23 cellular contexts compared by ENCODE assay signal in the genomic region with DNA sequence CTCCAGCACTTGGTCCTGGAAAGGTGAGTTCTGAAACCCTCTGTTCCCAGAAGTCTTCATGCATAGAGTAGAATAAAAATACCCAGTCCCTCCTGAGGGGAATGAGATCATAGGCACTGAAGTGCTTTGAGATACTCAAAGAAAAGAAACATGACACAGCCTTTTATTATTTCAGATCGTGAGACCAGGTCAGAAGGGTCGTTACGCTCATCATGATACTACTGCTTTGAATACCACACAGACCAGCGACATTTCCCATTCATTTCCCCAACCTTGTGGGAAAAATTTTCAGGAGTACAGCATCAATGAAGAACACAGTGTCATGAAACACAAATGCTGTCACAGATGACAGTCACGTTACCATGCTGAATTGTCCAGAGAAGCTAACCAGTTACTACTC. TPM values are rescaled to one million over a fixed set of nuclear protein-coding genes. Genes with fewer than 3 reads are reported as not detected.
A peak's percentile ranks its signal among the peaks of the same experiment; 100 is the strongest.
DNase-seq lines count a peak whose midpoint lies in the region; TF ChIP-seq lines count a peak whose summit lies in the region.
"Had no signal": no experiment of that assay in that cellular context is flagged by ENCODE, and none has a peak within 500 bp of the region (broad histone marks: within the 10 kb centered on the region; RNA-seq: fewer than 3 reads in every experiment).

No MANE protein-coding gene starts in this region.

- DNase-seq in CD14-positive monocyte (ENCODE audit: low spot score) (no peak), ELR (ENCODE audit: low read depth) (peak; percentile 20), colonic mucosa (peak; percentile 5), kidney tubule cell (ENCODE audit: low spot score) (peak; percentile 35), HPDE6-E6E7 (ENCODE audit: extremely low spot score) (no peak), nephron progenitor cell (no peak), SHP77 treated with DMSO at 0.1 percent for 48 hours (lab: John Stamatoyannopoulos, UW) (no peak)
- DNase-seq: CD4-positive, alpha-beta memory T cell; COR-L47; GF-D8; KBM-7; MM.1S; NCI-H2029; NCI-H446; NCI-H524 treated with DMSO at 0.1 percent for 48 hours; NCI-H774; NK-92 treated with Interleukin-12 subunit alpha and Interleukin-12 subunit beta, amount 100 ng/mL, for 24 hours; PC-3 had no signal

- no peak overlapping the region for H3K9ac ChIP-seq in colonic mucosa (ENCODE audit: low read depth in 2 of 2, low read length in 2 of 2)
- H3K9ac ChIP-seq: BLaER1 treated with 17β-estradiol and CSF1 and Interleukin-3, amounts not matched to agents 10 nM and 100 nM had no signal

- no peaks in the 10 kb centered on the region for H3K27me3 ChIP-seq in colonic mucosa
- H3K27me3 ChIP-seq: BLaER1 treated with 17β-estradiol and CSF1 and Interleukin-3, amounts not matched to agents 10 nM and 100 nM had no signal

- H3K27me3 Mint-ChIP-seq in CD14-positive monocyte (ENCODE audit: low read depth in 3 of 3), result peaks cover 1 to 2% (median 1%) of the 10 kb centered on the region in 3 donors
- peaks cover 28% of the 10 kb centered on the region for H3K27me3 Mint-ChIP-seq in nephron progenitor cell (ENCODE audit: low read depth, poor library complexity)

- H3K27ac Mint-ChIP-seq in CD14-positive monocyte (peak overlapping the region in 4 of 7 donors; percentile 35 to 57 (median 41)), nephron progenitor cell (no peak overlapping the region)
- H3K27ac Mint-ChIP-seq: CD4-positive, alpha-beta memory T cell had no signal

- no peak overlapping the region for H3K4me3 ChIP-seq in colonic mucosa
- H3K4me3 ChIP-seq: A549; BLaER1 treated with 17β-estradiol and CSF1 and Interleukin-3, amounts not matched to agents 10 nM and 100 nM; SJSA1 had no signal

- peaks cover 9% of the 10 kb centered on the region for H3K4me1 ChIP-seq in colonic mucosa
- H3K4me1 ChIP-seq: A549, SJSA1 had no signal

- H3K9me3 Mint-ChIP-seq in CD14-positive monocyte (peaks cover 0 to 2% (median 0%) of the 10 kb centered on the region in 7 donors), nephron progenitor cell (no peaks in the 10 kb centered on the region)
- H3K9me3 Mint-ChIP-seq: CD4-positive, alpha-beta memory T cell had no signal

- no peaks in the 10 kb centered on the region for H3K36me3 ChIP-seq in colonic mucosa
- H3K36me3 ChIP-seq: BLaER1 treated with 17β-estradiol and CSF1 and Interleukin-3, amounts not matched to agents 10 nM and 100 nM; SJSA1 had no signal

- no peak overlapping the region for H3K27ac ChIP-seq in colonic mucosa
- H3K27ac ChIP-seq: A549, SJSA1 had no signal

- TF ChIP-seq CTCF in CD14-positive monocyte (IDR thresholded peaks at IDR 0.05), result no peak
- no peak for TF ChIP-seq CTCF in colonic mucosa (IDR thresholded peaks at IDR 0.05)
- no peak for TF ChIP-seq CTCF in nephron progenitor cell (IDR thresholded peaks at IDR 0.05)

- no peaks in the 10 kb centered on the region for H3K36me3 Mint-ChIP-seq in CD14-positive monocyte
- no peaks in the 10 kb centered on the region for H3K36me3 Mint-ChIP-seq in nephron progenitor cell (ENCODE audit: low read depth)
- H3K36me3 Mint-ChIP-seq: CD4-positive, alpha-beta memory T cell had no signal

- H3K4me3 Mint-ChIP-seq in CD14-positive monocyte (no peak overlapping the region), nephron progenitor cell (no peak overlapping the region)
- H3K4me3 Mint-ChIP-seq: CD4-positive, alpha-beta memory T cell had no signal

- no peaks in the 10 kb centered on the region for H3K9me3 ChIP-seq in colonic mucosa
- H3K9me3 ChIP-seq: A549; BLaER1 treated with 17β-estradiol and CSF1 and Interleukin-3, amounts not matched to agents 10 nM and 100 nM; SJSA1 had no signal

- intact Hi-C loops in CD14-positive monocyte (cut with micrococcal nuclease), result no loop called here
- intact Hi-C loops in colonic mucosa (cut with DNase I), result loop anchor here (10.0 kb wide), 1 partner anchor 267 kb away; no protein-coding TSS in a partner anchor

- peaks cover 77% of the 10 kb centered on the region for H3K4me1 Mint-ChIP-seq in CD14-positive monocyte
- peaks cover 15% of the 10 kb centered on the region for H3K4me1 Mint-ChIP-seq in nephron progenitor cell

RNA-seq across cellular contexts. Expression of a gene that starts 15.0 kb away (rescaled TPM):
- under 1 TPM in 1 of 2 donors, not detected in 1; 0.16 TPM for polyA plus RNA-seq in CD14-positive monocyte
- total RNA-seq in colonic mucosa, result 100 to 1,000 TPM in 1 of 2 donors, 10 to 100 TPM in 1; 76.8 to 110 TPM
- total RNA-seq: CD4-positive, alpha-beta memory T cell; H1; PC-3; Right ventricle myocardium inferior; SJSA1 had no signal
- polyA plus RNA-seq: CD4-positive, alpha-beta memory T cell; H1 had no signal

RNA-seq across cellular contexts. Expression of a gene that starts 29.2 kb away (rescaled TPM):
- polyA plus RNA-seq in CD14-positive monocyte, result 100 to 1,000 TPM in 1 of 2 donors, 10 to 100 TPM in 1; 95.2 to 125 TPM
- 10 to 100 TPM; 15.9 to 18.8 TPM for total RNA-seq in colonic mucosa

Comparison
In these comparisons a context has a peak if more than half of its experiments do, and no peak if none do; other contexts are left out.
1. DNase-seq: peak in ELR (single experiment), colonic mucosa (single experiment) and kidney tubule cell (single experiment); none in CD14-positive monocyte (single experiment), HPDE6-E6E7 (single experiment), nephron progenitor cell (single experiment) and SHP77 treated with DMSO at 0.1 percent for 48 hours (single experiment).